In genomic region chr11:65431452-65432132, GRCh38 we compare ENCODE assay signal across 1 cellular context.
TF ChIP-seq lines count a peak whose summit lies in the region.

No MANE protein-coding gene starts in this region.

TF ChIP-seq in HepG2, 621 proteins besides CTCF, POLR2A, EP300 and RAD21:
- TF ChIP-seq AGO2 (optimal IDR thresholded peaks at IDR 0.05; ENCODE audit: low read depth, low read length) (peak; percentile 20), POLR2AphosphoS5 (IDR thresholded peaks at IDR 0.05; ENCODE audit: low read depth, low read length) (0 out of 2 replicates have a peak, but pooled peaks have one; percentile 23), ZFP62 (CRISPR knock-in tag; IDR thresholded peaks at IDR 0.05) (no peak), ZNF839 (CRISPR knock-in tag; IDR thresholded peaks at IDR 0.05; ENCODE audit: borderline replicate concordance) (no peak), POLR2G (IDR thresholded peaks at IDR 0.05; ENCODE audit: low read depth, low read length) (peak; percentile 76), RBM22 (optimal IDR thresholded peaks at IDR 0.05; ENCODE audit: low read length) (peak; percentile 70), POLR2AphosphoS2 (IDR thresholded peaks at IDR 0.05; ENCODE audit: low read depth, low read length) (peak; percentile 84), LCORL (IDR thresholded peaks at IDR 0.05) (no peak), LCORL (CRISPR knock-in tag; IDR thresholded peaks at IDR 0.05) (no peak), RBFOX2 (IDR thresholded peaks at IDR 0.05; ENCODE audit: low read depth, low read length) (peak; percentile 61; the same call in 1 of the 2 replicates)
